ENCODE assay signal across 8 cellular contexts in the genomic region with DNA sequence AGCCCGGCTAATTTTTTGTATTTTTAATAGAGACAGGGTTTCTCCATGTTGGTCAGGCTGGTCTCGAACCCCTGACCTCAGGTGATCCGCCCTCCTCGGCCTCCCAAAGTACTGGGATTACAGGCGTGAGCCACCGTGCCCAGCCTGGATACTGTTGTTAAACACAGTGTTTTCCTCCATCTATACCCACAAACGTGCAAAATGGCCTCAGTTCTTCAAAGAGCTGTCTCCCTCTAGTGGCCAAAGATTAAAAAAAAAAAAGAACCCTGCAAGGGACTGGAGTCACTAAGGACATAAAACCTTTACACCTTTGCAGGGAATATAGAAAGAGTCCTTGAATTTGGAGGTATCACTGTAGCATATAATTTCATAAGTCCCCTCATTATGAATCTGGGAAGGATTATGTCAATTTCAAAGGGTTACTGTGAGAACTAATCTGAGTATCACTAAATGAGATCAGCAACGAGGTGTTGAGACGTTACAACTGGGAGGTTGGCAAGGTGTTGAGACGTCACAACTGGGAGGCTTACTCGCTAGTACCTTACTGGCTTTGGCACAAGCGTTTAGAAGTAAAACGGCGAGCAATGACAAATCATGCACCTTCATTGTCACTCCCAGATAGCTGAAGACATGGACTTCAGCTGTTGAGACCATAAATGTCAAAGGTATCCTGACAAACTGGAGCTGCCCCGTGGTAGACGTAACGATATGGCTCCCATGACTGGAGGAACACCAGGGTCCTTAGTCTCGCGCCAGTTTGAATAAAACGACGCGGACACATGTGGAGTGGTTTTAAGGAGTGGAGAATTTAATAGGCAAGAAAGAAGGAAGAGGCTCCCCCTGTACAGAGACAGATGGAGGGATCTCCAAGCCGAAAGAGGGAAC. TPM values are rescaled to one million over a fixed set of nuclear protein-coding genes. Genes with fewer than 3 reads are reported as not detected.
DNase-seq lines count a peak whose midpoint lies in the region; ATAC-seq, FAIRE-seq and TF ChIP-seq lines count a peak whose summit lies in the region.

No MANE protein-coding gene starts in this region.

- BruUV-seq in Panc1 (replicated peaks; lab: Mats Ljungman, UMichigan), result no TSS peak

- intact Hi-C loops in Panc1 (cut with micrococcal nuclease; ENCODE audit: unreplicated experiment), result no loop called here
- intact Hi-C loops in right lobe of liver (cut with DNase I), result loop anchor here in 1 of 2 donors (10.0 kb wide), 1 partner anchor 86 kb away; no protein-coding TSS in a partner anchor

- no peaks in the 10 kb centered on the region for H3K4me1 ChIP-seq in CD4-positive, CD25-positive, alpha-beta regulatory T cell (ENCODE audit: control insufficient read depth, insufficient read depth, low read length, poor library complexity, severe bottlenecking)
- no peaks in the 10 kb centered on the region for H3K4me1 ChIP-seq in Panc1 (ENCODE audit: control insufficient read depth, insufficient read depth, low read length)
- no peaks in the 10 kb centered on the region for H3K4me1 ChIP-seq in right lobe of liver

- no peak overlapping the region for H3K27ac ChIP-seq in CD4-positive, CD25-positive, alpha-beta regulatory T cell (ENCODE audit: insufficient read depth, low read length, poor library complexity, severe bottlenecking)
- no peak overlapping the region for H3K27ac ChIP-seq in Panc1 (ENCODE audit: low read length)
- H3K27ac ChIP-seq in right lobe of liver, result no peak overlapping the region

- TF ChIP-seq POLR2A in right lobe of liver (IDR thresholded peaks at IDR 0.05), result no peak

- peaks cover 0 to 2% (median 0%) of the 10 kb centered on the region in 7 donors for H3K9me3 Mint-ChIP-seq in CD4-positive, CD25-positive, alpha-beta regulatory T cell

- peaks cover 3 to 10% (median 5%) of the 10 kb centered on the region in 4 donors for H3K4me1 Mint-ChIP-seq in CD4-positive, CD25-positive, alpha-beta regulatory T cell

- peak; percentile 77 for TF ChIP-seq CTCF in Panc1 (IDR thresholded peaks at IDR 0.05)
- TF ChIP-seq CTCF in bronchial epithelial cell (IDR thresholded peaks at IDR 0.05; ENCODE audit: insufficient read depth, low read length, severe bottlenecking), result peak; percentile 40
- TF ChIP-seq CTCF in right lobe of liver (IDR thresholded peaks at IDR 0.05), result peak; percentile 52 to 71 (median 56)

- in situ Hi-C loops in Panc1 (cut with HindIII; ENCODE audit: low pct_unique_long_range_greater_than_20kb, low sequenced_read_pairs), result no loop called here

- no peak overlapping the region for H3K27ac Mint-ChIP-seq in CD4-positive, CD25-positive, alpha-beta regulatory T cell

- DNase-seq in CD4-positive, CD25-positive, alpha-beta regulatory T cell, result peak in 2 of 3 donors; percentile 61 to 80
- DNase-seq in KG1 (lab: John Stamatoyannopoulos, UW) (peak; percentile 10), Panc1 (ENCODE audit: low read depth, low spot score) (no peak), bronchial epithelial cell (ENCODE audit: low read depth) (peak; percentile 58), right lobe of liver (no peak)

- peaks cover 4% of the 10 kb centered on the region for H3K27me3 ChIP-seq in CD4-positive, CD25-positive, alpha-beta regulatory T cell (ENCODE audit: control insufficient read depth, insufficient read depth, low read length)
- no peaks in the 10 kb centered on the region for H3K27me3 ChIP-seq in Panc1 (ENCODE audit: control insufficient read depth, insufficient read depth, low read length)
- H3K27me3 ChIP-seq in bronchial epithelial cell (ENCODE audit: control insufficient read depth, insufficient read depth, low read length), result no peaks in the 10 kb centered on the region
- H3K27me3 ChIP-seq in right lobe of liver, result no peaks in the 10 kb centered on the region

- no peak overlapping the region for H3K4me3 Mint-ChIP-seq in CD4-positive, CD25-positive, alpha-beta regulatory T cell

- no peak overlapping the region for H3K4me3 ChIP-seq in CD4-positive, CD25-positive, alpha-beta regulatory T cell (ENCODE audit: low read depth, low read length)
- no peak overlapping the region for H3K4me3 ChIP-seq in Panc1 (ENCODE audit: low read depth in 2 of 2, low read length in 2 of 2)
- H3K4me3 ChIP-seq in bronchial epithelial cell (ENCODE audit: low read depth, low read length), result no peak overlapping the region
- no peak overlapping the region for H3K4me3 ChIP-seq in right lobe of liver

- H3K27me3 Mint-ChIP-seq in CD4-positive, CD25-positive, alpha-beta regulatory T cell, result peaks cover 26% of the 10 kb centered on the region

- ATAC-seq in CD4-positive, CD25-positive, alpha-beta regulatory T cell (ENCODE audit: low read depth in 2 of 2), result peak; percentile 53 to 75
- peak; percentile 62 for ATAC-seq in GM18907 (IDR thresholded peaks at IDR 0.05; ENCODE audit: unreplicated experiment)
- ATAC-seq in Panc1, result peak; percentile 72; the same call in 1 of the 2 replicates
- peak; percentile 81 to 90 (median 90) for ATAC-seq in right lobe of liver
- ATAC-seq in HG03025 (IDR thresholded peaks at IDR 0.05; ENCODE audit: low FRiP score, unreplicated experiment), result no peak
- no peak for ATAC-seq in HG03139 (IDR thresholded peaks at IDR 0.05; ENCODE audit: unreplicated experiment)

- FAIRE-seq in bronchial epithelial cell (lab: Jason Lieb, UNC), result peak; percentile 55

- POLR2A ChIA-PET in Panc1 (lab: Charles Lee), result no interaction called here

- no peaks in the 10 kb centered on the region for H3K36me3 ChIP-seq in CD4-positive, CD25-positive, alpha-beta regulatory T cell (ENCODE audit: control insufficient read depth, insufficient read depth, low read length)
- no peaks in the 10 kb centered on the region for H3K36me3 ChIP-seq in Panc1 (ENCODE audit: control insufficient read depth, insufficient read depth, low read length)
- no peaks in the 10 kb centered on the region for H3K36me3 ChIP-seq in bronchial epithelial cell (ENCODE audit: control insufficient read depth, insufficient read depth, low read length)
- H3K36me3 ChIP-seq in right lobe of liver, result no peaks in the 10 kb centered on the region

- CTCF ChIA-PET in Panc1 (lab: Charles Lee), result interaction anchor here (0.7 kb wide), 1 partner anchor 13 kb away, joined by 3 read pairs; no protein-coding TSS in a partner anchor

- WGBS in right lobe of liver (ENCODE audit: insufficient coverage, low coverage, low lambda C conversion rate, missing lambda C conversion rate), result 63% methylated on average over 18 of the region's 23 CpGs

- no peaks in the 10 kb centered on the region for H3K9me3 ChIP-seq in CD4-positive, CD25-positive, alpha-beta regulatory T cell (ENCODE audit: control insufficient read depth in 2 of 2, low read length in 2 of 2)
- H3K9me3 ChIP-seq in Panc1 (ENCODE audit: control insufficient read depth, insufficient read depth, low read depth, low read length) (no peaks in the 10 kb centered on the region), right lobe of liver (no peaks in the 10 kb centered on the region)

- H3K36me3 Mint-ChIP-seq in CD4-positive, CD25-positive, alpha-beta regulatory T cell, result no peaks in the 10 kb centered on the region

RNA-seq across cellular contexts. Expression of a gene that starts 33.4 kb away (rescaled TPM):
- total RNA-seq in CD4-positive, CD25-positive, alpha-beta regulatory T cell, result not detected
- polyA plus RNA-seq in CD4-positive, CD25-positive, alpha-beta regulatory T cell, result not detected
- total RNA-seq in Panc1 (2021; ENCODE audit: unreplicated experiment) (not detected), bronchial epithelial cell (not detected in 2 replicates), right lobe of liver (under 1 TPM in 2 of 6 experiments, not detected in 4; 0.06 to 0.42 TPM)
- polyA plus RNA-seq in Panc1 (2012; ENCODE audit: insufficient read length), result not detected

Comparison
In these comparisons a context has a peak if more than half of its experiments do, and no peak if none do; other contexts are left out.
1. ATAC-seq: peak in CD4-positive, CD25-positive, alpha-beta regulatory T cell (2 of 2), GM18907 (single experiment), Panc1 (single experiment) and right lobe of liver (4 of 4); none in HG03025 (single experiment) and HG03139 (single experiment).
2. DNase-seq: peak in CD4-positive, CD25-positive, alpha-beta regulatory T cell (2 of 3), KG1 (single experiment) and bronchial epithelial cell (single experiment); none in Panc1 (single experiment) and right lobe of liver (0 of 3).
3. Peak in every context shown above with its lines, with median percentiles within 50 percentile points of each other: CTCF ChIP-seq.